In genomic region chr1:153546796-153547559, GRCh38 we compare ENCODE assay signal across 11 cellular contexts. TPM values are rescaled to one million over a fixed set of nuclear protein-coding genes. Genes with fewer than 3 reads are reported as not detected.
DNase-seq lines count a peak whose midpoint lies in the region; ATAC-seq, FAIRE-seq and TF ChIP-seq lines count a peak whose summit lies in the region.
"Had no signal": no experiment of that assay in that cellular context is flagged by ENCODE, and none has a peak within 500 bp of the region (broad histone marks: within the 10 kb centered on the region; RNA-seq: fewer than 3 reads in every experiment).

No MANE protein-coding gene starts in this region.

- no peak overlapping the region for H3K23ac ChIP-seq in trophoblast cell (ENCODE audit: low read length)

- CTCF ChIA-PET in CD4-positive, alpha-beta memory T cell (lab: Charles Lee; ENCODE audit: partially characterized antibody), result interaction anchor here (0.7 to 9.6 kb wide), 6 partner anchors 13 to 39 kb away, joined by 3 to 213 read pairs (median 22); partner anchors contain the start of genes S100A2 and S100A6

- H2BK5ac ChIP-seq in trophoblast cell (ENCODE audit: low read depth, low read length, poor library complexity), result peak overlapping the region; percentile 63

- H3K79me2 ChIP-seq in Loucy (ENCODE audit: insufficient read depth, low read length) (peaks cover 32% of the 10 kb centered on the region), trophoblast cell (ENCODE audit: control insufficient read depth, insufficient read depth, low read length, poor library complexity) (peaks cover 18% of the 10 kb centered on the region)

- H3F3A ChIP-seq in Loucy (ENCODE audit: low read depth), result peaks cover 10% of the 10 kb centered on the region

- no peaks in the 10 kb centered on the region for H3K9me3 ChIP-seq in CD4-positive, alpha-beta memory T cell (ENCODE audit: control insufficient read depth in 1 of 2, low read length in 2 of 2)
- H3K9me3 ChIP-seq in Loucy (ENCODE audit: insufficient read depth, low read depth, low read length) (no peaks in the 10 kb centered on the region), endodermal cell (ENCODE audit: control insufficient read depth, low read length) (no peaks in the 10 kb centered on the region), trophoblast cell (ENCODE audit: insufficient read depth, low read depth, low read length) (no peaks in the 10 kb centered on the region)

- intact Hi-C loops in CD4-positive, alpha-beta memory T cell (cut with micrococcal nuclease), result loop anchor here (2.0 kb wide), 1 partner anchor 14 kb away; no protein-coding TSS in a partner anchor

- peak overlapping the region in 7 of 8 donors; percentile 48 to 99 (median 96) for H3K4me3 Mint-ChIP-seq in CD4-positive, alpha-beta memory T cell
- no peak overlapping the region for H3K4me3 Mint-ChIP-seq in endodermal cell

- peaks cover 26 to 33% of the 10 kb centered on the region in 2 donors for H3K36me3 Mint-ChIP-seq in CD4-positive, alpha-beta memory T cell
- H3K36me3 Mint-ChIP-seq in endodermal cell (ENCODE audit: low read depth), result no peaks in the 10 kb centered on the region

- peak overlapping the region; percentile 95 for H3K9ac ChIP-seq in Loucy (ENCODE audit: low read depth, low read length, poor library complexity, severe bottlenecking)
- no peak overlapping the region for H3K9ac ChIP-seq in endodermal cell (ENCODE audit: extremely low read depth, low read length, poor library complexity, severe bottlenecking)
- H3K9ac ChIP-seq in trophoblast cell (ENCODE audit: low read length), result peak overlapping the region; percentile 44

- peak overlapping the region; percentile 93 to 98 (median 97) for H3K27ac Mint-ChIP-seq in CD4-positive, alpha-beta memory T cell
- no peak overlapping the region for H3K27ac Mint-ChIP-seq in endodermal cell

- peak overlapping the region; percentile 94 for H2AK5ac ChIP-seq in trophoblast cell (ENCODE audit: low read length)

- H3K4me1 ChIP-seq in CD4-positive, alpha-beta memory T cell (ENCODE audit: insufficient read depth, low read length), result peaks cover 54% of the 10 kb centered on the region
- H3K4me1 ChIP-seq in Loucy (ENCODE audit: insufficient read depth, low read length, poor library complexity, severe bottlenecking) (peaks cover 76% of the 10 kb centered on the region), endodermal cell (ENCODE audit: control insufficient read depth, insufficient read depth, low read length) (peaks cover 12% of the 10 kb centered on the region), trophoblast cell (ENCODE audit: control insufficient read depth in 1 of 2, insufficient read depth in 2 of 2, low read length in 2 of 2) (peaks cover 61 to 69% of the 10 kb centered on the region in 2 experiments)

- H2AFZ ChIP-seq in Loucy (ENCODE audit: low read length) (no peak overlapping the region), trophoblast cell (ENCODE audit: insufficient read depth, low read length, poor library complexity) (no peak overlapping the region)

- H4K20me1 ChIP-seq in Loucy (ENCODE audit: insufficient read depth, low read length, poor library complexity, severe bottlenecking), result peaks cover 25% of the 10 kb centered on the region

- H3K79me1 ChIP-seq in trophoblast cell (ENCODE audit: low read length), result peaks cover 70% of the 10 kb centered on the region

- peak overlapping the region; percentile 74 for H3K27ac ChIP-seq in CD4-positive, alpha-beta memory T cell (ENCODE audit: low read depth, low read length)
- H3K27ac ChIP-seq in endodermal cell (ENCODE audit: low read depth, low read length) (no peak overlapping the region), trophoblast cell (ENCODE audit: low read depth, low read length) (no peak overlapping the region)

- peak overlapping the region; percentile 64 for H3K18ac ChIP-seq in trophoblast cell (ENCODE audit: low read length)

- H4K8ac ChIP-seq in trophoblast cell (ENCODE audit: low read depth, low read length), result peak overlapping the region; percentile 64

- peak overlapping the region; percentile 56 for H3K4ac ChIP-seq in trophoblast cell (ENCODE audit: low read depth, low read length)

- H2BK12ac ChIP-seq in trophoblast cell (ENCODE audit: low read length), result peak overlapping the region; percentile 89

- 76 to 81% methylated on average over 4 to 14 of the region's 14 CpGs for WGBS in endodermal cell (ENCODE audit: insufficient coverage in 1 of 2, insufficient read length in 1 of 2), 2 experiments
- WGBS in trophoblast cell (ENCODE audit: extremely low coverage, insufficient coverage, insufficient read length), result no CpG with 5 or more reads among the region's 14 CpGs

- H3K27me3 Mint-ChIP-seq in CD4-positive, alpha-beta memory T cell, result no peaks in the 10 kb centered on the region
- H3K27me3 Mint-ChIP-seq in endodermal cell (ENCODE audit: insufficient read depth), result peaks cover 5% of the 10 kb centered on the region

- peaks cover 34 to 69% (median 54%) of the 10 kb centered on the region in 4 donors for H3K4me1 Mint-ChIP-seq in CD4-positive, alpha-beta memory T cell
- H3K4me1 Mint-ChIP-seq in endodermal cell, result peaks cover 18% of the 10 kb centered on the region

- peaks cover 20% of the 10 kb centered on the region for H3K36me3 ChIP-seq in CD4-positive, alpha-beta memory T cell (ENCODE audit: insufficient read depth, low read length)
- peaks cover 13% of the 10 kb centered on the region; the same call in 1 of the 2 replicates for H3K36me3 ChIP-seq in Loucy (ENCODE audit: insufficient read depth, low read length)
- H3K36me3 ChIP-seq in endodermal cell (ENCODE audit: control insufficient read depth, insufficient read depth, low read length), result no peaks in the 10 kb centered on the region
- H3K36me3 ChIP-seq in trophoblast cell (ENCODE audit: control insufficient read depth in 1 of 2, insufficient read depth in 2 of 2, low read length in 2 of 2), result peaks cover 2 to 3% of the 10 kb centered on the region in 2 experiments

- peak overlapping the region; percentile 98 for H3K4me2 ChIP-seq in Loucy (ENCODE audit: low read depth, low read length, poor library complexity, severe bottlenecking)
- H3K4me2 ChIP-seq in trophoblast cell (ENCODE audit: low read length), result no peak overlapping the region

- peak overlapping the region; percentile 9 for H4K12ac ChIP-seq in trophoblast cell (ENCODE audit: low read depth, low read length)

- TF ChIP-seq CTCF in Loucy (conservative IDR thresholded peaks at IDR 0.05; ENCODE audit: low read length) (no peak), endodermal cell (conservative IDR thresholded peaks at IDR 0.05) (peak; percentile 56)

- no peaks in the 10 kb centered on the region for H3K9me2 ChIP-seq in Loucy (replicated peaks; ENCODE audit: low read depth, low read length)

- H3K4me3 ChIP-seq in CD4-positive, alpha-beta memory T cell (ENCODE audit: low read length in 2 of 2), result peak overlapping the region in 1 of 2 donors; percentile 79
- H3K4me3 ChIP-seq in Loucy (ENCODE audit: low read length, poor library complexity, severe bottlenecking) (peak overlapping the region; percentile 89), endodermal cell (ENCODE audit: low read length) (no peak overlapping the region), trophoblast cell (ENCODE audit: low read depth, low read length) (no peak overlapping the region)

- H4K91ac ChIP-seq in trophoblast cell (ENCODE audit: low read depth, low read length), result peak overlapping the region; percentile 100

- no peak for FAIRE-seq in frontal cortex (lab: Jason Lieb, UNC)

- peak overlapping the region; percentile 76 for H3K14ac ChIP-seq in trophoblast cell (ENCODE audit: low read length)

- DNase-seq in CD4-positive, alpha-beta memory T cell, result no peak
- DNase-seq in endodermal cell, result no peak
- DNase-seq in trophoblast cell, result no peak
- DNase-seq in mucosa of gallbladder (ENCODE audit: low spot score), result no peak
- no peak for DNase-seq in GM19240 (ENCODE audit: insufficient read length, low spot score)
- no peak for DNase-seq in frontal cortex (ENCODE audit: low spot score in 2 of 2)
- DNase-seq: kidney glomerular epithelial cell, NCI-H524 treated with DMSO at 0.1 percent for 48 hours had no signal

- peak overlapping the region; percentile 85 for H2BK120ac ChIP-seq in trophoblast cell (ENCODE audit: insufficient read depth, low read length, poor library complexity)

- POLR2A ChIA-PET in CD4-positive, alpha-beta memory T cell (lab: Charles Lee; ENCODE audit: partially characterized antibody), result interaction anchor here (1.1 to 9.7 kb wide), 5 partner anchors 11 to 87 kb away, joined by 3 to 631 read pairs (median 34); partner anchors contain the start of genes CHTOP, S100A2 and S100A6

- no peaks in the 10 kb centered on the region for H3K27me3 ChIP-seq in CD4-positive, alpha-beta memory T cell (ENCODE audit: insufficient read depth, low read length)
- H3K27me3 ChIP-seq in Loucy (ENCODE audit: insufficient read depth, low read length, poor library complexity, severe bottlenecking), result no peaks in the 10 kb centered on the region
- H3K27me3 ChIP-seq in endodermal cell (ENCODE audit: control insufficient read depth, insufficient read depth, low read length, poor library complexity, severe bottlenecking), result no peaks in the 10 kb centered on the region
- H3K27me3 ChIP-seq in trophoblast cell (ENCODE audit: insufficient read depth, low read length), result no peaks in the 10 kb centered on the region

- H3K9me3 Mint-ChIP-seq in CD4-positive, alpha-beta memory T cell, result no peaks in the 10 kb centered on the region
- no peaks in the 10 kb centered on the region for H3K9me3 Mint-ChIP-seq in endodermal cell

- no peak for ATAC-seq in GM21423 (IDR thresholded peaks at IDR 0.05; ENCODE audit: unreplicated experiment)

RNA-seq across cellular contexts. Expression of gene S100A4, which starts 1.4 kb away (rescaled TPM):
- 100 to 1,000 TPM; 329 to 346 TPM for total RNA-seq in CD4-positive, alpha-beta memory T cell
- polyA plus RNA-seq in CD4-positive, alpha-beta memory T cell, result 1,000 to 10,000 TPM; 2,886 to 3,815 TPM
- total RNA-seq in endodermal cell (1 to 10 TPM; 4.9 to 6.2 TPM), mucosa of gallbladder (66.8 TPM), frontal cortex (1.6 TPM)
- 24.8 TPM for polyA plus RNA-seq in endodermal cell (2013, experiment 1 of 2)
- 24.1 TPM for polyA plus RNA-seq in endodermal cell (2013, experiment 2 of 2)
- polyA plus RNA-seq in trophoblast cell (2013), result 154 and 165 TPM in 2 replicates

RNA-seq across cellular contexts. Expression of gene S100A3, which starts 2.1 kb away (rescaled TPM):
- total RNA-seq in CD4-positive, alpha-beta memory T cell, result not detected
- not detected for polyA plus RNA-seq in CD4-positive, alpha-beta memory T cell
- total RNA-seq in endodermal cell (not detected), mucosa of gallbladder (not detected), frontal cortex (not detected)
- polyA plus RNA-seq in endodermal cell (2013, experiment 1 of 2), result 0.46 TPM
- 0.58 TPM for polyA plus RNA-seq in endodermal cell (2013, experiment 2 of 2)
- polyA plus RNA-seq in trophoblast cell (2013), result 29.8 and 31.8 TPM in 2 replicates
- total RNA-seq: cerebellum had no signal

RNA-seq across cellular contexts. Expression of gene S100A5, which starts 6.2 kb away (rescaled TPM):
- total RNA-seq in CD4-positive, alpha-beta memory T cell, result 1 to 10 TPM in 1 of 2 experiments, under 1 TPM in 1; 0.93 to 1.8 TPM
- polyA plus RNA-seq in CD4-positive, alpha-beta memory T cell, result 1 to 10 TPM in 1 of 2 donors, not detected in 1; 1.5 TPM
- total RNA-seq in endodermal cell, result not detected
- not detected for polyA plus RNA-seq in endodermal cell (2013, experiment 1 of 2)
- not detected for polyA plus RNA-seq in endodermal cell (2013, experiment 2 of 2)
- 0.37 and 0.40 TPM in 2 replicates for polyA plus RNA-seq in trophoblast cell (2013)
- not detected for total RNA-seq in mucosa of gallbladder
- total RNA-seq in frontal cortex, result not detected
- total RNA-seq: cerebellum had no signal

RNA-seq across cellular contexts. Expression of gene S100A6, which starts 11.2 kb away (rescaled TPM):
- total RNA-seq in CD4-positive, alpha-beta memory T cell, result 100 to 1,000 TPM; 342 to 356 TPM
- polyA plus RNA-seq in CD4-positive, alpha-beta memory T cell, result 100 to 1,000 TPM; 848 to 918 TPM
- 1 to 10 TPM; 3.7 to 7.5 TPM for total RNA-seq in endodermal cell
- polyA plus RNA-seq in endodermal cell (2013, experiment 1 of 2), result 25.5 TPM
- 34.9 TPM for polyA plus RNA-seq in endodermal cell (2013, experiment 2 of 2)
- 120 and 129 TPM in 2 replicates for polyA plus RNA-seq in trophoblast cell (2013)
- 824 TPM for total RNA-seq in mucosa of gallbladder
- total RNA-seq in frontal cortex, result 9.8 TPM

RNA-seq across cellular contexts. Expression of gene S100A2, which starts 18.7 kb away (rescaled TPM):
- under 1 TPM in 1 of 2 experiments, not detected in 1; 0.87 TPM for total RNA-seq in CD4-positive, alpha-beta memory T cell
- 1 to 10 TPM; 1.0 to 1.7 TPM for polyA plus RNA-seq in CD4-positive, alpha-beta memory T cell
- 1 to 10 TPM in 1 of 2 donors, under 1 TPM in 1; 0.92 to 3.1 TPM for total RNA-seq in endodermal cell
- polyA plus RNA-seq in endodermal cell (2013, experiment 1 of 2), result not detected
- polyA plus RNA-seq in endodermal cell (2013, experiment 2 of 2), result not detected
- 6.5 and 6.7 TPM in 2 replicates for polyA plus RNA-seq in trophoblast cell (2013)
- 1.4 TPM for total RNA-seq in mucosa of gallbladder
- total RNA-seq in frontal cortex, result not detected
- total RNA-seq: cerebellum had no signal
